Comparison of ENCODE assay signal across 24 cellular contexts in genomic region chr11:1224109-1224485, GRCh38. TPM values are rescaled to one million over a fixed set of nuclear protein-coding genes. Genes with fewer than 3 reads are reported as not detected.
DNase-seq lines count a peak whose midpoint lies in the region; ATAC-seq and TF ChIP-seq lines count a peak whose summit lies in the region.
"Had no signal": no experiment of that assay in that cellular context is flagged by ENCODE, and none has a peak within 500 bp of the region (broad histone marks: within the 10 kb centered on the region; RNA-seq: fewer than 3 reads in every experiment).

No MANE protein-coding gene starts in this region.

- peaks cover 6 to 96% (median 83%) of the 10 kb centered on the region in 7 donors for H3K27me3 ChIP-seq in heart right ventricle
- H3K27me3 ChIP-seq in RWPE2 (ENCODE audit: insufficient read depth, poor library complexity, severe bottlenecking) = peaks cover 25% of the 10 kb centered on the region
- H3K27me3 ChIP-seq in spleen (replicated peaks in 1 of 7) = peaks cover 0 to 100% (median 26%) of the 10 kb centered on the region in 7 donors
- H3K27me3 ChIP-seq: ascending aorta, foreskin keratinocyte, pancreas had no signal

- H3K4me1 ChIP-seq in heart right ventricle = no peaks in the 10 kb centered on the region
- H3K4me1 ChIP-seq in RWPE2 (ENCODE audit: insufficient read depth, poor library complexity, severe bottlenecking) = no peaks in the 10 kb centered on the region
- peaks cover 0 to 17% (median 6%) of the 10 kb centered on the region in 6 donors for H3K4me1 ChIP-seq in spleen
- H3K4me1 ChIP-seq: ascending aorta, foreskin keratinocyte, pancreas had no signal

- TF ChIP-seq CTCF in heart right ventricle (IDR thresholded peaks at IDR 0.05) (no peak), RWPE2 (IDR thresholded peaks at IDR 0.05; ENCODE audit: poor library complexity, severe bottlenecking) (no peak), spleen (IDR thresholded peaks at IDR 0.05 in 8 of 11, conservative IDR thresholded peaks at IDR 0.05 in 3 of 11) (no peak), GM10266 (IDR thresholded peaks at IDR 0.05; ENCODE audit: control insufficient read depth, insufficient read depth, low read depth, missing control alignments) (no peak)

- H3K4me3 ChIP-seq in heart right ventricle = no peak overlapping the region
- H3K4me3 ChIP-seq in RWPE2 (ENCODE audit: severe bottlenecking) = no peak overlapping the region
- no peak overlapping the region for H3K4me3 ChIP-seq in spleen
- H3K4me3 ChIP-seq: ascending aorta, pancreas, skin epidermis had no signal

- H3K36me3 ChIP-seq in heart right ventricle (no peaks in the 10 kb centered on the region), RWPE2 (ENCODE audit: low read depth) (no peaks in the 10 kb centered on the region), spleen (no peaks in the 10 kb centered on the region)
- H3K36me3 ChIP-seq: ascending aorta, pancreas had no signal

- H3K27ac ChIP-seq in heart right ventricle (no peak overlapping the region), RWPE2 (ENCODE audit: poor library complexity, severe bottlenecking) (no peak overlapping the region), spleen (no peak overlapping the region)
- H3K27ac ChIP-seq: ascending aorta, foreskin keratinocyte, pancreas had no signal

- 32 to 37% methylated on average over 7 of the region's 7 CpGs for WGBS in heart right ventricle, 2 donors
- WGBS in spleen, 5 donors = 60 to 78% (median 64%) methylated on average over 4 to 7 of the region's 7 CpGs

- TF ChIP-seq POLR2A in spleen (IDR thresholded peaks at IDR 0.05) = no peak

- H3K9me3 ChIP-seq in heart right ventricle (no peaks in the 10 kb centered on the region), RWPE2 (ENCODE audit: severe bottlenecking) (no peaks in the 10 kb centered on the region), spleen (no peaks in the 10 kb centered on the region)
- H3K9me3 ChIP-seq: ascending aorta, pancreas had no signal

- intact Hi-C loops in Right ventricle myocardium superior (cut with DNase I) = no loop called here
- intact Hi-C loops in heart right ventricle (cut with DNase I) = no loop called here
- intact Hi-C loops in spleen (cut with DNase I; ENCODE audit: low total_unique reads) = no loop called here

- ATAC-seq in Right ventricle myocardium superior (ENCODE audit: poor library complexity) = no peak
- ATAC-seq in heart right ventricle = no peak
- ATAC-seq in RWPE2 (ENCODE audit: low read depth) = no peak
- ATAC-seq in HG03045 (IDR thresholded peaks at IDR 0.05; ENCODE audit: unreplicated experiment) = no peak
- ATAC-seq: activated naive CD4-positive, alpha-beta T cell treated with anti-CD3 and anti-CD28 coated beads, Interleukin-2, amount 50 U/mL, for 72 hours; activated T-cell treated with anti-CD3 and anti-CD28 coated beads, Interleukin-2, amount 50 U/mL, for 72 hours; foreskin keratinocyte; stimulated activated memory B cell treated with anti-CD40 and anti-IgM and Interleukin-4, amounts not matched to agents 10 μg/mL and 1 μg/mL and 100 μg/mL, for 72 hours had no signal

- DNase-seq in Right ventricle myocardium superior (peak; percentile 37), heart right ventricle (no peak), RWPE2 (ENCODE audit: low spot score) (peak; percentile 42), mesenteric fat pad (ENCODE audit: low spot score) (peak; percentile 74), spleen (peak; percentile 47), DMS79 treated with DMSO at 0.1 percent for 48 hours (lab: John Stamatoyannopoulos, UW) (no peak), GM10266 (ENCODE audit: extremely low spot score) (no peak)
- DNase-seq: activated T-cell treated with anti-CD3 and anti-CD28 coated beads, Interleukin-2, amount 50 U/mL, for 72 hours; foreskin keratinocyte; KBM-7; mammary epithelial cell; naive B cell; NCI-H2171; NCI-H524 treated with DMSO at 0.1 percent for 48 hours; SHP77 had no signal

RNA-seq across cellular contexts. Expression of gene MUC5B, which starts 1.2 kb away (rescaled TPM):
- not detected for total RNA-seq in Right ventricle myocardium superior
- not detected for total RNA-seq in heart right ventricle
- not detected for polyA plus RNA-seq in heart right ventricle
- total RNA-seq in mesenteric fat pad = not detected
- under 1 TPM in 1 of 7 donors, not detected in 6; 0.09 TPM for total RNA-seq in spleen
- under 1 TPM in 2 of 3 donors, not detected in 1; under 0.01 TPM for polyA plus RNA-seq in spleen
- total RNA-seq: activated naive CD4-positive, alpha-beta T cell treated with anti-CD3 and anti-CD28 coated beads, Interleukin-2, amount 50 U/mL, for 72 hours; activated T-cell treated with anti-CD3 and anti-CD28 coated beads, Interleukin-2, amount 50 U/mL, for 72 hours; epithelial cell of proximal tubule; foreskin keratinocyte; temporal lobe had no signal
- polyA plus RNA-seq: AG04450, foreskin keratinocyte, mammary epithelial cell had no signal

Comparison
In these comparisons a context has a peak if more than half of its experiments do, and no peak if none do; other contexts are left out.
1. DNase-seq: peak in Right ventricle myocardium superior (single experiment), RWPE2 (single experiment), mesenteric fat pad (single experiment) and spleen (single experiment); none in heart right ventricle (0 of 2), DMS79 treated with DMSO at 0.1 percent for 48 hours (single experiment) and GM10266 (single experiment).